Comparison of ENCODE assay signal across 15 cellular contexts in genomic region chr4:7207791-7208231, GRCh38. TPM values are rescaled to one million over a fixed set of nuclear protein-coding genes. Genes with fewer than 3 reads are reported as not detected.
DNase-seq lines count a peak whose midpoint lies in the region; TF ChIP-seq lines count a peak whose summit lies in the region.
"Had no signal": no experiment of that assay in that cellular context is flagged by ENCODE, and none has a peak within 500 bp of the region (broad histone marks: within the 10 kb centered on the region; RNA-seq: fewer than 3 reads in every experiment).

No MANE protein-coding gene starts in this region.

- peaks cover 72% of the 10 kb centered on the region for H3K4me1 ChIP-seq in PC-9 (replicated peaks; ENCODE audit: insufficient read depth)
- peaks cover 41% of the 10 kb centered on the region for H3K4me1 ChIP-seq in muscle layer of colon (ENCODE audit: insufficient read depth, low read length)
- H3K4me1 ChIP-seq in thyroid gland: peaks cover 37 to 57% of the 10 kb centered on the region in 2 donors
- H3K4me1 ChIP-seq: parathyroid adenoma had no signal

- no peaks in the 10 kb centered on the region for H3K9me3 ChIP-seq in PC-9 (ENCODE audit: insufficient read depth, low read depth)
- no peaks in the 10 kb centered on the region for H3K9me3 ChIP-seq in muscle layer of colon (ENCODE audit: low read length)
- no peaks in the 10 kb centered on the region for H3K9me3 ChIP-seq in thyroid gland
- H3K9me3 ChIP-seq: lower lobe of right lung had no signal

- H3K79me2 ChIP-seq in PC-9 (ENCODE audit: low read depth): peaks cover 24% of the 10 kb centered on the region
- H3K79me2 ChIP-seq: parathyroid adenoma had no signal

- H4K20me1 ChIP-seq in PC-9 (ENCODE audit: insufficient read depth): no peaks in the 10 kb centered on the region

- H3K9ac ChIP-seq in muscle layer of colon (ENCODE audit: low read length): peak overlapping the region; percentile 34
- H3K9ac ChIP-seq: parathyroid adenoma had no signal

- no peaks in the 10 kb centered on the region for H3K36me3 ChIP-seq in PC-9 (ENCODE audit: low read depth)
- no peaks in the 10 kb centered on the region for H3K36me3 ChIP-seq in muscle layer of colon (ENCODE audit: insufficient read depth, low read length)
- no peaks in the 10 kb centered on the region for H3K36me3 ChIP-seq in thyroid gland
- H3K36me3 ChIP-seq: lower lobe of right lung had no signal

- POLR2A ChIA-PET in PC-9 (lab: Charles Lee; ENCODE audit: unreplicated experiment): interaction anchor here (0.6 to 1.3 kb wide), 3 partner anchors 10 to 15 kb away, joined by 4 to 9 read pairs (median 4); no protein-coding TSS in a partner anchor
- POLR2A ChIA-PET in GM10248 (lab: Yijun Ruan, JAX): no interaction called here

- H3K4me3 ChIP-seq in PC-9 (no peak overlapping the region; the same call in 1 of the 2 replicates), choroid plexus epithelial cell (ENCODE audit: low read depth, low read length) (no peak overlapping the region), muscle layer of colon (ENCODE audit: low read depth in 1 of 2, low read length in 2 of 2) (peak overlapping the region in 1 of 2 donors; percentile 31), thyroid gland (replicated peaks in 1 of 3) (no peak overlapping the region)
- H3K4me3 ChIP-seq: lower lobe of right lung had no signal

- BruUV-seq in PC-9 (replicated peaks; lab: Mats Ljungman, UMichigan): TSS peak; percentile 29

- 79 to 84% methylated on average over 10 of the region's 10 CpGs for WGBS in thyroid gland, 2 donors

- peak overlapping the region; percentile 95 for H3K27ac ChIP-seq in PC-9
- H3K27ac ChIP-seq in muscle layer of colon (ENCODE audit: low read depth, low read length): peak overlapping the region; percentile 54
- H3K27ac ChIP-seq in thyroid gland: peak overlapping the region; percentile 54 to 82 (median 67)
- H3K27ac ChIP-seq: lower lobe of right lung, parathyroid adenoma had no signal

- H3F3A ChIP-seq in PC-9 (ENCODE audit: insufficient read depth, low read depth): peaks cover 53% of the 10 kb centered on the region

- H3K4me2 ChIP-seq in PC-9: peak overlapping the region; percentile 76

- DNase-seq in PC-9: no peak
- peak; percentile 32 for DNase-seq in choroid plexus epithelial cell (ENCODE audit: low read depth)
- DNase-seq in thyroid gland: no peak
- no peak for DNase-seq in UCSD-AML1 (lab: John Stamatoyannopoulos, UW; ENCODE audit: unreplicated experiment)
- no peak for DNase-seq in GM10248 (ENCODE audit: extremely low spot score)
- DNase-seq in GM20000 (ENCODE audit: low spot score): no peak
- DNase-seq: activated CD4-positive, alpha-beta T cell treated with anti-CD3 and anti-CD28 coated beads for 4 hours; activated T-cell treated with anti-CD3 and anti-CD28 coated beads, Interleukin-2, amount 50 U/mL, for 48 hours; CD8-positive, alpha-beta memory T cell; effector memory CD4-positive, alpha-beta T cell; stimulated activated CD4-positive, alpha-beta T cell treated with anti-CD3 and anti-CD28 coated beads, Interleukin-4, amount 100 ng/mL, for 24 hours; stimulated activated naive CD4-positive, alpha-beta T cell had no signal

- CTCF ChIA-PET in PC-9 (lab: Charles Lee): interaction anchor here (1.2 kb wide), 1 partner anchor 16 kb away, joined by 4 read pairs; no protein-coding TSS in a partner anchor
- CTCF ChIA-PET in GM10248 (lab: Yijun Ruan, JAX): no interaction called here

- H3K27me3 ChIP-seq in PC-9 (ENCODE audit: insufficient read depth, low read depth) (no peaks in the 10 kb centered on the region), muscle layer of colon (ENCODE audit: control insufficient read depth in 1 of 2, insufficient read depth in 2 of 2, low read length in 2 of 2) (no peaks in the 10 kb centered on the region), thyroid gland (no peaks in the 10 kb centered on the region)

- intact Hi-C loops in PC-9 (cut with micrococcal nuclease; ENCODE audit: unreplicated experiment): loop anchor here (2.0 kb wide), 1 partner anchor 55 kb away; no protein-coding TSS in a partner anchor
- intact Hi-C loops in thyroid gland (cut with DNase I): no loop called here

- no peak overlapping the region for H2AFZ ChIP-seq in PC-9
- H2AFZ ChIP-seq: parathyroid adenoma had no signal

- no peak for TF ChIP-seq POLR2A in thyroid gland (IDR thresholded peaks at IDR 0.05)

- TF ChIP-seq CTCF in PC-9 (conservative IDR thresholded peaks at IDR 0.05) (no peak), choroid plexus epithelial cell (conservative IDR thresholded peaks at IDR 0.05; ENCODE audit: low read depth, low read length) (no peak), thyroid gland (IDR thresholded peaks at IDR 0.05) (no peak), GM10248 (IDR thresholded peaks at IDR 0.05; ENCODE audit: control extremely low read depth, extremely low read depth, low read depth, missing control alignments) (no peak), GM20000 (IDR thresholded peaks at IDR 0.05; ENCODE audit: extremely low read depth, missing control alignments) (no peak)

- H3K9me2 ChIP-seq in PC-9 (ENCODE audit: insufficient read depth): no peaks in the 10 kb centered on the region

RNA-seq across cellular contexts. Expression of gene SORCS2, which starts 15.5 kb away (rescaled TPM):
- 20.7 and 25.8 TPM in 2 replicates for total RNA-seq in PC-9 (2021)
- 10 to 100 TPM in 1 of 4 donors, 1 to 10 TPM in 3; 1.7 to 13.6 (median 3.6) TPM for total RNA-seq in thyroid gland
- total RNA-seq: CD8-positive, alpha-beta memory T cell had no signal
